Comparison of ENCODE assay signal across 23 cellular contexts in genomic region chr12:26762185-26762584, GRCh38.
DNase-seq lines count a peak whose midpoint lies in the region; ATAC-seq, FAIRE-seq and TF ChIP-seq lines count a peak whose summit lies in the region.
"Had no signal": no experiment of that assay in that cellular context is flagged by ENCODE, and none has a peak within 500 bp of the region (broad histone marks: within the 10 kb centered on the region; RNA-seq: fewer than 3 reads in every experiment).

No MANE protein-coding gene starts in this region.

- H4K20me1 ChIP-seq in GM12878 (ENCODE audit: control insufficient read depth, insufficient read depth), result no peaks in the 10 kb centered on the region

- H3K9me3 Mint-ChIP-seq in memory B cell, result peaks cover 10% of the 10 kb centered on the region

- no peak for TF ChIP-seq RAD21 in GM12878 (IDR thresholded peaks at IDR 0.05; ENCODE audit: insufficient read depth, low read depth, low read length)

- DNase-seq in DMS53 (lab: John Stamatoyannopoulos, UW), result peak; percentile 20
- DNase-seq in DMS53 treated with DMSO at 0.1 percent for 48 hours (lab: John Stamatoyannopoulos, UW; ENCODE audit: unreplicated experiment), result no peak
- no peak for DNase-seq in GM12878 (ENCODE audit: low read depth, low spot score)
- DNase-seq in memory B cell (ENCODE audit: low spot score in 2 of 2), result no peak
- no peak for DNase-seq in cardiac septum (ENCODE audit: low spot score)
- no peak for DNase-seq in NCI-H1436 treated with DMSO at 0.1 percent for 48 hours (lab: John Stamatoyannopoulos, UW)
- DNase-seq: AML-193; Caco-2; Calu3; CD4-positive, alpha-beta T cell; CD8-positive, alpha-beta T cell; DMS79 treated with DMSO at 0.1 percent for 48 hours; GF-D8 had no signal

- H3K4me2 ChIP-seq in GM12878 (ENCODE audit: control insufficient read depth, insufficient read depth), result no peak overlapping the region
- H3K4me2 ChIP-seq: A549; BLaER1 treated with 17β-estradiol and CSF1 and Interleukin-3, amounts not matched to agents 10 nM and 100 nM had no signal

- no peak for FAIRE-seq in GM12878 (lab: Jason Lieb, UNC)
- FAIRE-seq: A549, D721Med, GM12892, GM18507 had no signal

- H3K27ac ChIP-seq in HEK293 (ENCODE audit: extremely low read depth, low read depth, low read length) (no peak overlapping the region), GM12878 (ENCODE audit: control insufficient read depth, insufficient read depth) (no peak overlapping the region)
- H3K27ac ChIP-seq: 22Rv1; A549; BLaER1 treated with 17β-estradiol and CSF1 and Interleukin-3, amounts not matched to agents 10 nM and 100 nM; C4-2B had no signal

- no peaks in the 10 kb centered on the region for H3K27me3 ChIP-seq in GM12878 (replicated peaks in 1 of 2; ENCODE audit: control insufficient read depth in 2 of 2, insufficient read depth in 2 of 2, low read length in 1 of 2)
- H3K27me3 ChIP-seq: BLaER1 treated with 17β-estradiol and CSF1 and Interleukin-3, amounts not matched to agents 10 nM and 100 nM had no signal

- CTCF ChIA-PET in HEK293 (lab: Yijun Ruan, JAX) (no interaction called here), GM12878 (lab: Yijun Ruan, JAX) (interaction anchor here (1.0 kb wide), 1 partner anchor 14 kb away, joined by 3 read pairs; no protein-coding TSS in a partner anchor)

- WGBS in GM12878 (ENCODE audit: insufficient coverage, insufficient replicate concordance, low lambda C conversion rate, missing lambda C conversion rate), result 100% methylated on average over 1 of the region's 1 CpG

- H3K4me3 ChIP-seq in HEK293 (ENCODE audit: low read depth, low read length), result no peak overlapping the region
- H3K4me3 ChIP-seq in GM12878, result no peak overlapping the region
- H3K4me3 ChIP-seq: A549; BLaER1 treated with 17β-estradiol and CSF1 and Interleukin-3, amounts not matched to agents 10 nM and 100 nM had no signal

- TF ChIP-seq EP300 in GM12878 (IDR thresholded peaks at IDR 0.05; ENCODE audit: borderline replicate concordance in 1 of 2, control insufficient read depth in 1 of 2, low read depth in 2 of 2, low read length in 2 of 2), result no peak

- H3K4me3 Mint-ChIP-seq in memory B cell, result no peak overlapping the region
- H3K4me3 Mint-ChIP-seq: B cell; CD4-positive, alpha-beta T cell; CD8-positive, alpha-beta T cell had no signal

- H3K9me3 ChIP-seq in HEK293 (ENCODE audit: control insufficient read depth, insufficient read depth, low read depth, low read length) (no peaks in the 10 kb centered on the region), GM12878 (replicated peaks; ENCODE audit: control insufficient read depth, insufficient read depth, low read length) (peaks cover 26% of the 10 kb centered on the region)

- H3K36me3 Mint-ChIP-seq in memory B cell, result peaks cover 36% of the 10 kb centered on the region

- peaks cover 4% of the 10 kb centered on the region for H3K4me1 Mint-ChIP-seq in memory B cell
- H3K4me1 Mint-ChIP-seq: B cell had no signal

- H3K36me3 ChIP-seq in HEK293 (ENCODE audit: control insufficient read depth in 2 of 2, insufficient read depth in 1 of 2, low read length in 2 of 2) (no peaks in the 10 kb centered on the region), GM12878 (ENCODE audit: control insufficient read depth in 2 of 2, insufficient read depth in 2 of 2, low read length in 1 of 2) (peaks cover 1 to 9% of the 10 kb centered on the region in 2 experiments; a peak in 3 of 4 replicates)

- peaks cover 2% of the 10 kb centered on the region for H3K79me2 ChIP-seq in GM12878 (ENCODE audit: control insufficient read depth, insufficient read depth, low read length)

- no peak for TF ChIP-seq CTCF in HEK293 (tag by site-specific recombination; IDR thresholded peaks at IDR 0.05)
- no peak for TF ChIP-seq CTCF in GM12878 (IDR thresholded peaks at IDR 0.05 in 2 of 3, conservative IDR thresholded peaks at IDR 0.05 in 1 of 3; ENCODE audit: control insufficient read depth in 2 of 3, extremely low read depth in 1 of 3, insufficient read depth in 1 of 3, low read depth in 3 of 3, low read length in 3 of 3)

- SMC1A ChIA-PET in GM12878 (lab: Charles Lee; ENCODE audit: uncharacterized antibody, unreplicated experiment), result interaction anchor here (1.0 to 5.3 kb wide), 4 partner anchors 10 to 51 kb away, joined by 3 to 29 read pairs (median 3); no protein-coding TSS in a partner anchor

- no peaks in the 10 kb centered on the region for H3K4me1 ChIP-seq in HEK293 (ENCODE audit: control insufficient read depth, insufficient read depth, low read length)
- H3K4me1 ChIP-seq in GM12878 (ENCODE audit: control insufficient read depth, insufficient read depth, low read length), result peaks cover under 1% of the 10 kb centered on the region; the same call in 1 of the 2 replicates
- H3K4me1 ChIP-seq: A549; BLaER1 treated with 17β-estradiol and CSF1 and Interleukin-3, amounts not matched to agents 10 nM and 100 nM; Caco-2 had no signal

- no peaks in the 10 kb centered on the region for H3K27me3 Mint-ChIP-seq in memory B cell
- H3K27me3 Mint-ChIP-seq: B cell; CD4-positive, alpha-beta T cell had no signal

- POLR2A ChIA-PET in HEK293 (lab: Yijun Ruan, JAX) (no interaction called here), GM12878 (lab: Charles Lee) (interaction anchor here (1.0 to 1.3 kb wide), 2 partner anchors 17 to 34 kb away, joined by 3 to 4 read pairs; no protein-coding TSS in a partner anchor)

- no peak for TF ChIP-seq POLR2A in GM12878 (IDR thresholded peaks at IDR 0.05; ENCODE audit: low read depth, low read length)

- intact Hi-C loops in GM12878 (cut with micrococcal nuclease; ENCODE audit: unreplicated experiment), result no loop called here
- intact Hi-C loops in cardiac septum (cut with DNase I), result no loop called here

- in situ Hi-C loops in GM12878 (cut with MboI), result no loop called here

- H2AFZ ChIP-seq in GM12878 (ENCODE audit: control insufficient read depth, low read depth, low read length), result no peak overlapping the region

- H3K27ac Mint-ChIP-seq in memory B cell, result peak overlapping the region; percentile 75
- H3K27ac Mint-ChIP-seq: B cell; CD4-positive, alpha-beta T cell; CD8-positive, alpha-beta T cell had no signal

- BruUV-seq in GM12878 (replicated peaks; lab: Mats Ljungman, UMichigan), result no TSS peak

- H3K9ac ChIP-seq in GM12878 (ENCODE audit: control insufficient read depth, insufficient read depth, low read length), result no peak overlapping the region
- H3K9ac ChIP-seq: BLaER1 treated with 17β-estradiol and CSF1 and Interleukin-3, amounts not matched to agents 10 nM and 100 nM had no signal

- ATAC-seq in GM12878, result no peak
- ATAC-seq in memory B cell (ENCODE audit: low read depth), result no peak
- ATAC-seq in GM19035 (IDR thresholded peaks at IDR 0.05; ENCODE audit: unreplicated experiment), result no peak
- ATAC-seq: A549; CD8-positive, alpha-beta T cell had no signal

- RAD21 ChIA-PET in GM12878 (lab: Charles Lee; ENCODE audit: unreplicated experiment), result interaction anchor here (0.9 to 1.1 kb wide), 2 partner anchors 14 to 27 kb away, joined by 3 read pairs; no protein-coding TSS in a partner anchor

TF ChIP-seq in HEK293, 187 proteins besides CTCF, POLR2A, EP300 and RAD21:
- TF ChIP-seq ZNF791 (tag by site-specific recombination; IDR thresholded peaks at IDR 0.05), result 0 out of 2 replicates have a peak, but pooled peaks have one; percentile 71
- TF ChIP-seq SETDB1 (IDR thresholded peaks at IDR 0.05; ENCODE audit: insufficient read length, low read length), result peak; percentile 87
- TF ChIP-seq ZNF221 (tag by site-specific recombination; IDR thresholded peaks at IDR 0.05; ENCODE audit: borderline replicate concordance), result no peak

TF ChIP-seq in GM12878, 131 proteins besides CTCF, POLR2A, EP300 and RAD21 (continues in another document):
- TF ChIP-seq YBX1 (IDR thresholded peaks at IDR 0.05) (no peak), JUND (IDR thresholded peaks at IDR 0.05; ENCODE audit: low read depth, low read length) (no peak)
- TF ChIP-seq, protein P1, sequence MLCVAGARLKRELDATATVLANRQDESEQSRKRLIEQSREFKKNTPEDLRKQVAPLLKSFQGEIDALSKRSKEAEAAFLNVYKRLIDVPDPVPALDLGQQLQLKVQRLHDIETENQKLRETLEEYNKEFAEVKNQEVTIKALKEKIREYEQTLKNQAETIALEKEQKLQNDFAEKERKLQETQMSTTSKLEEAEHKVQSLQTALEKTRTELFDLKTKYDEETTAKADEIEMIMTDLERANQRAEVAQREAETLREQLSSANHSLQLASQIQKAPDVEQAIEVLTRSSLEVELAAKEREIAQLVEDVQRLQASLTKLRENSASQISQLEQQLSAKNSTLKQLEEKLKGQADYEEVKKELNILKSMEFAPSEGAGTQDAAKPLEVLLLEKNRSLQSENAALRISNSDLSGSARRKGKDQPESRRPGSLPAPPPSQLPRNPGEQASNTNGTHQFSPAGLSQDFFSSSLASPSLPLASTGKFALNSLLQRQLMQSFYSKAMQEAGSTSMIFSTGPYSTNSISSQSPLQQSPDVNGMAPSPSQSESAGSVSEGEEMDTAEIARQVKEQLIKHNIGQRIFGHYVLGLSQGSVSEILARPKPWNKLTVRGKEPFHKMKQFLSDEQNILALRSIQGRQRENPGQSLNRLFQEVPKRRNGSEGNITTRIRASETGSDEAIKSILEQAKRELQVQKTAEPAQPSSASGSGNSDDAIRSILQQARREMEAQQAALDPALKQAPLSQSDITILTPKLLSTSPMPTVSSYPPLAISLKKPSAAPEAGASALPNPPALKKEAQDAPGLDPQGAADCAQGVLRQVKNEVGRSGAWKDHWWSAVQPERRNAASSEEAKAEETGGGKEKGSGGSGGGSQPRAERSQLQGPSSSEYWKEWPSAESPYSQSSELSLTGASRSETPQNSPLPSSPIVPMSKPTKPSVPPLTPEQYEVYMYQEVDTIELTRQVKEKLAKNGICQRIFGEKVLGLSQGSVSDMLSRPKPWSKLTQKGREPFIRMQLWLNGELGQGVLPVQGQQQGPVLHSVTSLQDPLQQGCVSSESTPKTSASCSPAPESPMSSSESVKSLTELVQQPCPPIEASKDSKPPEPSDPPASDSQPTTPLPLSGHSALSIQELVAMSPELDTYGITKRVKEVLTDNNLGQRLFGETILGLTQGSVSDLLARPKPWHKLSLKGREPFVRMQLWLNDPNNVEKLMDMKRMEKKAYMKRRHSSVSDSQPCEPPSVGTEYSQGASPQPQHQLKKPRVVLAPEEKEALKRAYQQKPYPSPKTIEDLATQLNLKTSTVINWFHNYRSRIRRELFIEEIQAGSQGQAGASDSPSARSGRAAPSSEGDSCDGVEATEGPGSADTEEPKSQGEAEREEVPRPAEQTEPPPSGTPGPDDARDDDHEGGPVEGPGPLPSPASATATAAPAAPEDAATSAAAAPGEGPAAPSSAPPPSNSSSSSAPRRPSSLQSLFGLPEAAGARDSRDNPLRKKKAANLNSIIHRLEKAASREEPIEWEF (IDR thresholded peaks at IDR 0.05; ENCODE audit: insufficient replicate concordance, low read depth, low read length), result no peak
